ENCODE assay signal across 8 cellular contexts in the genomic region with DNA sequence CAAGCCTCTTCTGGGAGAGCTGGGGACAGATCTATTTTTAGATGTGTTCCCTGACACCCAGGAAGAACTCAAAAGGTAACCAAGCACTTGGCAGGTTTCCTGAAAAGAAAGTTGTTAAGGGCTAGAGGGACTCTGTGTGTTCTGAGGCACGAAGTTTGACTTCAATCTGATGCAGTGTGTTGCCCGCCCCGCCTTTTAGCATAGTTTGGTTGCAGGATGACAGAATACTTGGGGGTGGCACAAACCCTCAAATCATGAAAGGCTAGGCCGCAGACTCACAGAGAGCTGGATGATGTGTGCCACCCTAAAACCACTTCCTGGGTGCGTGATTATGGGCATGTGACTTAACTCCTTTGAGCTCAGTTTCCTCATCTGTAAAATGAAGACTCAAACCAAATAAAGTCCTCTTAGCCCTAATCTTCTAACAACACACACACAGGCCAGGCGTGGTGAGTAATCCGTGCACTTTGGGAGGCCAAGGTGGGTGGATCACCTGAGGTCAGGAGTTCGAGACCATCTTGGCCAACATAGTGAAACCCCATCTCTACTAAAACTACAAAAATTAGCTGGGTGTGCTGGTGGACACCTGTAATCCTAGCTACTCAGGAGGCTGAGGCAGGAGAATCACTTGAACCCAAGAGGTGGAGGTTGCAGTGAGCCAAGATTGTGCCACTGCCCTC. TPM values are rescaled to one million over a fixed set of nuclear protein-coding genes. Genes with fewer than 3 reads are reported as not detected.
DNase-seq lines count a peak whose midpoint lies in the region; ATAC-seq and TF ChIP-seq lines count a peak whose summit lies in the region.

No MANE protein-coding gene starts in this region.

- peak overlapping the region; percentile 99 for H3K27ac Mint-ChIP-seq in activated T-helper 17 cell treated with anti-CD3 and anti-CD28 coated beads, Interleukin-2, amount 50 U/mL, for 72 hours
- peak overlapping the region; percentile 82 to 99 (median 96) for H3K27ac Mint-ChIP-seq in naive thymus-derived CD8-positive, alpha-beta T cell
- peak overlapping the region; percentile 73 for H3K27ac Mint-ChIP-seq in stimulated activated naive B cell treated with anti-CD40 and anti-IgM and Interleukin-4, amounts not matched to agents 10 μg/mL and 1 μg/mL and 100 μg/mL, for 72 hours

- no peaks in the 10 kb centered on the region for H3K27me3 Mint-ChIP-seq in activated T-helper 17 cell treated with anti-CD3 and anti-CD28 coated beads, Interleukin-2, amount 50 U/mL, for 72 hours
- H3K27me3 Mint-ChIP-seq in naive thymus-derived CD8-positive, alpha-beta T cell: no peaks in the 10 kb centered on the region
- peaks cover 6 to 14% of the 10 kb centered on the region in 2 donors for H3K27me3 Mint-ChIP-seq in stimulated activated naive B cell treated with anti-CD40 and anti-IgM and Interleukin-4, amounts not matched to agents 10 μg/mL and 1 μg/mL and 100 μg/mL, for 72 hours

- DNase-seq in T follicular helper cell (ENCODE audit: low read depth) (peak; percentile 78), GM13977 (ENCODE audit: low spot score) (no peak), hepatic stellate cell (ENCODE audit: low spot score) (no peak), HCEC 1CT (no peak)
- peak; percentile 49 to 96 (median 88) for DNase-seq in naive thymus-derived CD8-positive, alpha-beta T cell
- DNase-seq in stimulated activated naive B cell treated with anti-CD40 and anti-IgM and Interleukin-4, amounts not matched to agents 10 μg/mL and 1 μg/mL and 100 μg/mL, for 72 hours: peak; percentile 18

- peaks cover 11% of the 10 kb centered on the region for H3K36me3 Mint-ChIP-seq in activated T-helper 17 cell treated with anti-CD3 and anti-CD28 coated beads, Interleukin-2, amount 50 U/mL, for 72 hours (ENCODE audit: low read depth)
- peaks cover 0 to 1% (median 1%) of the 10 kb centered on the region in 3 donors for H3K36me3 Mint-ChIP-seq in naive thymus-derived CD8-positive, alpha-beta T cell
- no peaks in the 10 kb centered on the region for H3K36me3 Mint-ChIP-seq in stimulated activated naive B cell treated with anti-CD40 and anti-IgM and Interleukin-4, amounts not matched to agents 10 μg/mL and 1 μg/mL and 100 μg/mL, for 72 hours

- no peaks in the 10 kb centered on the region for H3K9me3 Mint-ChIP-seq in activated T-helper 17 cell treated with anti-CD3 and anti-CD28 coated beads, Interleukin-2, amount 50 U/mL, for 72 hours
- H3K9me3 Mint-ChIP-seq in naive thymus-derived CD8-positive, alpha-beta T cell: peaks cover 0 to 3% (median 0%) of the 10 kb centered on the region in 9 donors
- no peaks in the 10 kb centered on the region for H3K9me3 Mint-ChIP-seq in stimulated activated naive B cell treated with anti-CD40 and anti-IgM and Interleukin-4, amounts not matched to agents 10 μg/mL and 1 μg/mL and 100 μg/mL, for 72 hours

- POLR2A ChIA-PET in naive thymus-derived CD8-positive, alpha-beta T cell (lab: Charles Lee): interaction anchor here (0.6 to 7.5 kb wide), 14 partner anchors 9 to 127 kb away, joined by 3 to 119 read pairs (median 6); a partner anchor contains a TSS

- peak overlapping the region; percentile 85 for H3K4me3 Mint-ChIP-seq in activated T-helper 17 cell treated with anti-CD3 and anti-CD28 coated beads, Interleukin-2, amount 50 U/mL, for 72 hours
- peak overlapping the region; percentile 48 to 85 (median 64) for H3K4me3 Mint-ChIP-seq in naive thymus-derived CD8-positive, alpha-beta T cell
- no peak overlapping the region for H3K4me3 Mint-ChIP-seq in stimulated activated naive B cell treated with anti-CD40 and anti-IgM and Interleukin-4, amounts not matched to agents 10 μg/mL and 1 μg/mL and 100 μg/mL, for 72 hours

- in situ Hi-C loops in GM13977 (cut with MboI; ENCODE audit: low pct_unique_long_range_greater_than_20kb, low sequenced_read_pairs, unreplicated experiment): no loop called here

- peaks cover 22% of the 10 kb centered on the region for H3K4me1 Mint-ChIP-seq in activated T-helper 17 cell treated with anti-CD3 and anti-CD28 coated beads, Interleukin-2, amount 50 U/mL, for 72 hours
- H3K4me1 Mint-ChIP-seq in naive thymus-derived CD8-positive, alpha-beta T cell: peaks cover 21 to 69% (median 63%) of the 10 kb centered on the region in 4 donors
- H3K4me1 Mint-ChIP-seq in stimulated activated naive B cell treated with anti-CD40 and anti-IgM and Interleukin-4, amounts not matched to agents 10 μg/mL and 1 μg/mL and 100 μg/mL, for 72 hours: peaks cover 5 to 11% of the 10 kb centered on the region in 2 donors

- TF ChIP-seq CTCF in GM13977 (IDR thresholded peaks at IDR 0.05; ENCODE audit: extremely low read depth, insufficient read depth, missing control alignments): no peak

- ATAC-seq in activated T-helper 17 cell treated with anti-CD3 and anti-CD28 coated beads, Interleukin-2, amount 50 U/mL, for 72 hours (replicated peaks): peak; percentile 94
- peak; percentile 85 to 92 for ATAC-seq in naive thymus-derived CD8-positive, alpha-beta T cell
- peak; percentile 78 to 89 for ATAC-seq in stimulated activated naive B cell treated with anti-CD40 and anti-IgM and Interleukin-4, amounts not matched to agents 10 μg/mL and 1 μg/mL and 100 μg/mL, for 72 hours (replicated peaks)
- no peak for ATAC-seq in GM18519 (IDR thresholded peaks at IDR 0.05; ENCODE audit: low FRiP score, unreplicated experiment)

RNA-seq across cellular contexts. Expression of a gene that starts 12.8 kb away (rescaled TPM):
- 100 to 1,000 TPM in 1 of 2 donors, 10 to 100 TPM in 1; 35.0 to 101 TPM for total RNA-seq in activated T-helper 17 cell treated with anti-CD3 and anti-CD28 coated beads, Interleukin-2, amount 50 U/mL, for 72 hours
- total RNA-seq in naive thymus-derived CD8-positive, alpha-beta T cell: 100 to 1,000 TPM; 123 to 125 TPM
- 100 to 1,000 TPM; 102 to 144 (median 127) TPM for polyA plus RNA-seq in naive thymus-derived CD8-positive, alpha-beta T cell

Comparison
In these comparisons a context has a peak if more than half of its experiments do, and no peak if none do; other contexts are left out.
1. DNase-seq: peak in T follicular helper cell (single experiment), naive thymus-derived CD8-positive, alpha-beta T cell (10 of 10) and stimulated activated naive B cell treated with anti-CD40 and anti-IgM and Interleukin-4, amounts not matched to agents 10 μg/mL and 1 μg/mL and 100 μg/mL, for 72 hours (single experiment); none in GM13977 (single experiment), hepatic stellate cell (single experiment) and HCEC 1CT (single experiment).
2. H3K4me3 Mint-ChIP-seq: peak in activated T-helper 17 cell treated with anti-CD3 and anti-CD28 coated beads, Interleukin-2, amount 50 U/mL, for 72 hours (single experiment) and naive thymus-derived CD8-positive, alpha-beta T cell (10 of 10); none in stimulated activated naive B cell treated with anti-CD40 and anti-IgM and Interleukin-4, amounts not matched to agents 10 μg/mL and 1 μg/mL and 100 μg/mL, for 72 hours (0 of 2).
3. Peak in every context shown above with its lines, with median percentiles within 50 percentile points of each other: H3K27ac Mint-ChIP-seq.